ENCODE assay signal across 1 cellular context in the genomic region with DNA sequence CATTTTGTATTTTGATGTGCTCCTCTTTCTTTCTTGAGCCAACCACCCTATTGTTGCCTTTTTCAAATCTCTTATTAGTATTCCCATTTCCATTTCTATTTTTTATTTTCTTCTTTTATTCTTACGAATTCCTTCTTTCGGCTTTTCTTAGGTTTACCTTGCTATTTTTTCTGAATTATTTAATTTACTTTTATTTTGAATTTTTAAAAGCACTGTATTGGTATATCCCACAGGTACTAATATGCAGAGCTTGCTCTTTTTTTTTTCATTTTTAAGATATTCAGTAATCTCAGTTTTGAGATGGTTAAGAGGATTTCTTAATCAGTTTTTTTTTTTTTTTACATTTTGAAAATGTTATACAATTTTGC.
A peak's percentile ranks its signal among the peaks of the same experiment; 100 is the strongest.
TF ChIP-seq lines count a peak whose summit lies in the region.

No MANE protein-coding gene starts in this region.

TF ChIP-seq in K562, 482 proteins besides CTCF, POLR2A, EP300 and RAD21 (continued from another document and continues in another):
- TF ChIP-seq, protein P1, sequence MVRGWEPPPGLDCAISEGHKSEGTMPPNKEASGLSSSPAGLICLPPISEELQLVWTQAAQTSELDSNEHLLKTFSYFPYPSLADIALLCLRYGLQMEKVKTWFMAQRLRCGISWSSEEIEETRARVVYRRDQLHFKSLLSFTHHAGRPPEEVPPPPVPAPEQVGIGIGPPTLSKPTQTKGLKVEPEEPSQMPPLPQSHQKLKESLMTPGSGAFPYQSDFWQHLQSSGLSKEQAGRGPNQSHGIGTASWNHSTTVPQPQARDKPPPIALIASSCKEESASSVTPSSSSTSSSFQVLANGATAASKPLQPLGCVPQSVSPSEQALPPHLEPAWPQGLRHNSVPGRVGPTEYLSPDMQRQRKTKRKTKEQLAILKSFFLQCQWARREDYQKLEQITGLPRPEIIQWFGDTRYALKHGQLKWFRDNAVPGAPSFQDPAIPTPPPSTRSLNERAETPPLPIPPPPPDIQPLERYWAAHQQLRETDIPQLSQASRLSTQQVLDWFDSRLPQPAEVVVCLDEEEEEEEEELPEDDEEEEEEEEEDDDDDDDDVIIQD (CRISPR knock-in tag; IDR thresholded peaks at IDR 0.05), result no peak
- TF ChIP-seq SAFB2 (IDR thresholded peaks at IDR 0.05; ENCODE audit: borderline replicate concordance, low read depth, low read length, severe bottlenecking), result no peak
- TF ChIP-seq ARNT (IDR thresholded peaks at IDR 0.05), result no peak
- TF ChIP-seq ZNF583 (CRISPR knock-in tag; IDR thresholded peaks at IDR 0.05), result no peak
- TF ChIP-seq POLR2AphosphoS5 (IDR thresholded peaks at IDR 0.05; ENCODE audit: control insufficient read depth, insufficient read depth, low read depth, low read length), result no peak
- TF ChIP-seq RBM14 (IDR thresholded peaks at IDR 0.05; ENCODE audit: borderline replicate concordance, insufficient read depth, low read depth, low read length), result no peak
- TF ChIP-seq, protein P2, sequence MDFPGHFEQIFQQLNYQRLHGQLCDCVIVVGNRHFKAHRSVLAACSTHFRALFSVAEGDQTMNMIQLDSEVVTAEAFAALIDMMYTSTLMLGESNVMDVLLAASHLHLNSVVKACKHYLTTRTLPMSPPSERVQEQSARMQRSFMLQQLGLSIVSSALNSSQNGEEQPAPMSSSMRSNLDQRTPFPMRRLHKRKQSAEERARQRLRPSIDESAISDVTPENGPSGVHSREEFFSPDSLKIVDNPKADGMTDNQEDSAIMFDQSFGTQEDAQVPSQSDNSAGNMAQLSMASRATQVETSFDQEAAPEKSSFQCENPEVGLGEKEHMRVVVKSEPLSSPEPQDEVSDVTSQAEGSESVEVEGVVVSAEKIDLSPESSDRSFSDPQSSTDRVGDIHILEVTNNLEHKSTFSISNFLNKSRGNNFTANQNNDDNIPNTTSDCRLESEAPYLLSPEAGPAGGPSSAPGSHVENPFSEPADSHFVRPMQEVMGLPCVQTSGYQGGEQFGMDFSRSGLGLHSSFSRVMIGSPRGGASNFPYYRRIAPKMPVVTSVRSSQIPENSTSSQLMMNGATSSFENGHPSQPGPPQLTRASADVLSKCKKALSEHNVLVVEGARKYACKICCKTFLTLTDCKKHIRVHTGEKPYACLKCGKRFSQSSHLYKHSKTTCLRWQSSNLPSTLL (IDR thresholded peaks at IDR 0.05), result 0 out of 2 replicates have a peak, but pooled peaks have one; percentile 19
- no peak for TF ChIP-seq ZNF707 (CRISPR knock-in tag; conservative IDR thresholded peaks at IDR 0.05)
- TF ChIP-seq ZZZ3 (IDR thresholded peaks at IDR 0.05), result peak; percentile 57; the same call in 1 of the 2 replicates
- TF ChIP-seq NCOA6 (IDR thresholded peaks at IDR 0.05), result no peak
- no peak for TF ChIP-seq PHB2 (IDR thresholded peaks at IDR 0.05; ENCODE audit: low read depth)
- TF ChIP-seq ZKSCAN3 (CRISPR knock-in tag; IDR thresholded peaks at IDR 0.05), result no peak
- TF ChIP-seq NR2F6 (CRISPR knock-in tag; IDR thresholded peaks at IDR 0.05), result no peak
- TF ChIP-seq, protein P3, sequence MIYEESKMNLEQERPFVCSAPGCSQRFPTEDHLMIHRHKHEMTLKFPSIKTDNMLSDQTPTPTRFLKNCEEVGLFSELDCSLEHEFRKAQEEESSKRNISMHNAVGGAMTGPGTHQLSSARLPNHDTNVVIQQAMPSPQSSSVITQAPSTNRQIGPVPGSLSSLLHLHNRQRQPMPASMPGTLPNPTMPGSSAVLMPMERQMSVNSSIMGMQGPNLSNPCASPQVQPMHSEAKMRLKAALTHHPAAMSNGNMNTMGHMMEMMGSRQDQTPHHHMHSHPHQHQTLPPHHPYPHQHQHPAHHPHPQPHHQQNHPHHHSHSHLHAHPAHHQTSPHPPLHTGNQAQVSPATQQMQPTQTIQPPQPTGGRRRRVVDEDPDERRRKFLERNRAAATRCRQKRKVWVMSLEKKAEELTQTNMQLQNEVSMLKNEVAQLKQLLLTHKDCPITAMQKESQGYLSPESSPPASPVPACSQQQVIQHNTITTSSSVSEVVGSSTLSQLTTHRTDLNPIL (CRISPR knock-in tag; IDR thresholded peaks at IDR 0.05), result no peak
- no peak for TF ChIP-seq ZBTB8A (IDR thresholded peaks at IDR 0.05; ENCODE audit: partially characterized antibody)
- TF ChIP-seq PTBP1 (IDR thresholded peaks at IDR 0.05; ENCODE audit: low read depth, low read length), result no peak
- no peak for TF ChIP-seq CBFA2T3 (IDR thresholded peaks at IDR 0.05)
- TF ChIP-seq EHMT2 (IDR thresholded peaks at IDR 0.05), result no peak
- TF ChIP-seq ZNF668 (CRISPR knock-in tag; IDR thresholded peaks at IDR 0.05), result no peak
- TF ChIP-seq MEIS2 (IDR thresholded peaks at IDR 0.05; ENCODE audit: partially characterized antibody), result no peak
- TF ChIP-seq SMAD3 (CRISPR knock-in tag; conservative IDR thresholded peaks at IDR 0.05), result no peak
- TF ChIP-seq THRAP3 (IDR thresholded peaks at IDR 0.05; ENCODE audit: borderline replicate concordance), result no peak
- TF ChIP-seq GTF2F1 (IDR thresholded peaks at IDR 0.05; ENCODE audit: low read depth, low read length), result no peak
- no peak for TF ChIP-seq TCFL5 (CRISPR knock-in tag; conservative IDR thresholded peaks at IDR 0.05)
- no peak for TF ChIP-seq SIN3A (IDR thresholded peaks at IDR 0.05; ENCODE audit: borderline replicate concordance in 2 of 2, control insufficient read depth in 1 of 2, low read depth in 2 of 2, low read length in 2 of 2)
- TF ChIP-seq, protein P4, sequence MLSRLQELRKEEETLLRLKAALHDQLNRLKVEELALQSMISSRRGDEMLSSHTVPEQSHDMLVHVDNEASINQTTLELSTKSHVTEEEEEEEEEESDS (CRISPR knock-in tag; IDR thresholded peaks at IDR 0.05), result no peak
- no peak for TF ChIP-seq MEF2D (tag; conservative IDR thresholded peaks at IDR 0.05; ENCODE audit: low read depth)
- no peak for TF ChIP-seq HNRNPK (IDR thresholded peaks at IDR 0.05; ENCODE audit: low read depth, low read length, poor library complexity, severe bottlenecking)
- TF ChIP-seq ZNF316 (IDR thresholded peaks at IDR 0.05), result peak; percentile 93
- TF ChIP-seq PURB (CRISPR knock-in tag; IDR thresholded peaks at IDR 0.05; ENCODE audit: low read depth), result no peak
- TF ChIP-seq, protein P5, sequence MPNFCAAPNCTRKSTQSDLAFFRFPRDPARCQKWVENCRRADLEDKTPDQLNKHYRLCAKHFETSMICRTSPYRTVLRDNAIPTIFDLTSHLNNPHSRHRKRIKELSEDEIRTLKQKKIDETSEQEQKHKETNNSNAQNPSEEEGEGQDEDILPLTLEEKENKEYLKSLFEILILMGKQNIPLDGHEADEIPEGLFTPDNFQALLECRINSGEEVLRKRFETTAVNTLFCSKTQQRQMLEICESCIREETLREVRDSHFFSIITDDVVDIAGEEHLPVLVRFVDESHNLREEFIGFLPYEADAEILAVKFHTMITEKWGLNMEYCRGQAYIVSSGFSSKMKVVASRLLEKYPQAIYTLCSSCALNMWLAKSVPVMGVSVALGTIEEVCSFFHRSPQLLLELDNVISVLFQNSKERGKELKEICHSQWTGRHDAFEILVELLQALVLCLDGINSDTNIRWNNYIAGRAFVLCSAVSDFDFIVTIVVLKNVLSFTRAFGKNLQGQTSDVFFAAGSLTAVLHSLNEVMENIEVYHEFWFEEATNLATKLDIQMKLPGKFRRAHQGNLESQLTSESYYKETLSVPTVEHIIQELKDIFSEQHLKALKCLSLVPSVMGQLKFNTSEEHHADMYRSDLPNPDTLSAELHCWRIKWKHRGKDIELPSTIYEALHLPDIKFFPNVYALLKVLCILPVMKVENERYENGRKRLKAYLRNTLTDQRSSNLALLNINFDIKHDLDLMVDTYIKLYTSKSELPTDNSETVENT (CRISPR knock-in tag; IDR thresholded peaks at IDR 0.05), result no peak
- no peak for TF ChIP-seq MCM5 (IDR thresholded peaks at IDR 0.05; ENCODE audit: low read depth)
- no peak for TF ChIP-seq RBM25 (IDR thresholded peaks at IDR 0.05; ENCODE audit: low read depth, low read length, severe bottlenecking)
- TF ChIP-seq C11orf30 (IDR thresholded peaks at IDR 0.05; ENCODE audit: low read depth), result peak; percentile 51; the same call in 1 of the 2 replicates
- no peak for TF ChIP-seq CHD2 (IDR thresholded peaks at IDR 0.05; ENCODE audit: low read depth, low read length)
- no peak for TF ChIP-seq ILF3 (IDR thresholded peaks at IDR 0.05; ENCODE audit: borderline replicate concordance)
- no peak for TF ChIP-seq HIVEP1 (CRISPR knock-in tag; IDR thresholded peaks at IDR 0.05)
- TF ChIP-seq, protein P6, sequence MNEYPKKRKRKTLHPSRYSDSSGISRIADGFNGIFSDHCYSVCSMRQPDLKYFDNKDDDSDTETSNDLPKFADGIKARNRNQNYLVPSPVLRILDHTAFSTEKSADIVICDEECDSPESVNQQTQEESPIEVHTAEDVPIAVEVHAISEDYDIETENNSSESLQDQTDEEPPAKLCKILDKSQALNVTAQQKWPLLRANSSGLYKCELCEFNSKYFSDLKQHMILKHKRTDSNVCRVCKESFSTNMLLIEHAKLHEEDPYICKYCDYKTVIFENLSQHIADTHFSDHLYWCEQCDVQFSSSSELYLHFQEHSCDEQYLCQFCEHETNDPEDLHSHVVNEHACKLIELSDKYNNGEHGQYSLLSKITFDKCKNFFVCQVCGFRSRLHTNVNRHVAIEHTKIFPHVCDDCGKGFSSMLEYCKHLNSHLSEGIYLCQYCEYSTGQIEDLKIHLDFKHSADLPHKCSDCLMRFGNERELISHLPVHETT (CRISPR knock-in tag; conservative IDR thresholded peaks at IDR 0.05 in 1 of 2, IDR thresholded peaks at IDR 0.05 in 1 of 2), result no peak
- peak; percentile 35 to 53 for TF ChIP-seq NCOA2 (IDR thresholded peaks at IDR 0.05; ENCODE audit: partially characterized antibody in 2 of 2)
- TF ChIP-seq JUN (IDR thresholded peaks at IDR 0.05; ENCODE audit: borderline replicate concordance, low read depth, low read length), result no peak
- no peak for TF ChIP-seq JUN (CRISPR knock-in tag; IDR thresholded peaks at IDR 0.05; ENCODE audit: borderline replicate concordance)
- TF ChIP-seq ZNF134 (CRISPR knock-in tag; conservative IDR thresholded peaks at IDR 0.05), result no peak
- TF ChIP-seq, protein P7, sequence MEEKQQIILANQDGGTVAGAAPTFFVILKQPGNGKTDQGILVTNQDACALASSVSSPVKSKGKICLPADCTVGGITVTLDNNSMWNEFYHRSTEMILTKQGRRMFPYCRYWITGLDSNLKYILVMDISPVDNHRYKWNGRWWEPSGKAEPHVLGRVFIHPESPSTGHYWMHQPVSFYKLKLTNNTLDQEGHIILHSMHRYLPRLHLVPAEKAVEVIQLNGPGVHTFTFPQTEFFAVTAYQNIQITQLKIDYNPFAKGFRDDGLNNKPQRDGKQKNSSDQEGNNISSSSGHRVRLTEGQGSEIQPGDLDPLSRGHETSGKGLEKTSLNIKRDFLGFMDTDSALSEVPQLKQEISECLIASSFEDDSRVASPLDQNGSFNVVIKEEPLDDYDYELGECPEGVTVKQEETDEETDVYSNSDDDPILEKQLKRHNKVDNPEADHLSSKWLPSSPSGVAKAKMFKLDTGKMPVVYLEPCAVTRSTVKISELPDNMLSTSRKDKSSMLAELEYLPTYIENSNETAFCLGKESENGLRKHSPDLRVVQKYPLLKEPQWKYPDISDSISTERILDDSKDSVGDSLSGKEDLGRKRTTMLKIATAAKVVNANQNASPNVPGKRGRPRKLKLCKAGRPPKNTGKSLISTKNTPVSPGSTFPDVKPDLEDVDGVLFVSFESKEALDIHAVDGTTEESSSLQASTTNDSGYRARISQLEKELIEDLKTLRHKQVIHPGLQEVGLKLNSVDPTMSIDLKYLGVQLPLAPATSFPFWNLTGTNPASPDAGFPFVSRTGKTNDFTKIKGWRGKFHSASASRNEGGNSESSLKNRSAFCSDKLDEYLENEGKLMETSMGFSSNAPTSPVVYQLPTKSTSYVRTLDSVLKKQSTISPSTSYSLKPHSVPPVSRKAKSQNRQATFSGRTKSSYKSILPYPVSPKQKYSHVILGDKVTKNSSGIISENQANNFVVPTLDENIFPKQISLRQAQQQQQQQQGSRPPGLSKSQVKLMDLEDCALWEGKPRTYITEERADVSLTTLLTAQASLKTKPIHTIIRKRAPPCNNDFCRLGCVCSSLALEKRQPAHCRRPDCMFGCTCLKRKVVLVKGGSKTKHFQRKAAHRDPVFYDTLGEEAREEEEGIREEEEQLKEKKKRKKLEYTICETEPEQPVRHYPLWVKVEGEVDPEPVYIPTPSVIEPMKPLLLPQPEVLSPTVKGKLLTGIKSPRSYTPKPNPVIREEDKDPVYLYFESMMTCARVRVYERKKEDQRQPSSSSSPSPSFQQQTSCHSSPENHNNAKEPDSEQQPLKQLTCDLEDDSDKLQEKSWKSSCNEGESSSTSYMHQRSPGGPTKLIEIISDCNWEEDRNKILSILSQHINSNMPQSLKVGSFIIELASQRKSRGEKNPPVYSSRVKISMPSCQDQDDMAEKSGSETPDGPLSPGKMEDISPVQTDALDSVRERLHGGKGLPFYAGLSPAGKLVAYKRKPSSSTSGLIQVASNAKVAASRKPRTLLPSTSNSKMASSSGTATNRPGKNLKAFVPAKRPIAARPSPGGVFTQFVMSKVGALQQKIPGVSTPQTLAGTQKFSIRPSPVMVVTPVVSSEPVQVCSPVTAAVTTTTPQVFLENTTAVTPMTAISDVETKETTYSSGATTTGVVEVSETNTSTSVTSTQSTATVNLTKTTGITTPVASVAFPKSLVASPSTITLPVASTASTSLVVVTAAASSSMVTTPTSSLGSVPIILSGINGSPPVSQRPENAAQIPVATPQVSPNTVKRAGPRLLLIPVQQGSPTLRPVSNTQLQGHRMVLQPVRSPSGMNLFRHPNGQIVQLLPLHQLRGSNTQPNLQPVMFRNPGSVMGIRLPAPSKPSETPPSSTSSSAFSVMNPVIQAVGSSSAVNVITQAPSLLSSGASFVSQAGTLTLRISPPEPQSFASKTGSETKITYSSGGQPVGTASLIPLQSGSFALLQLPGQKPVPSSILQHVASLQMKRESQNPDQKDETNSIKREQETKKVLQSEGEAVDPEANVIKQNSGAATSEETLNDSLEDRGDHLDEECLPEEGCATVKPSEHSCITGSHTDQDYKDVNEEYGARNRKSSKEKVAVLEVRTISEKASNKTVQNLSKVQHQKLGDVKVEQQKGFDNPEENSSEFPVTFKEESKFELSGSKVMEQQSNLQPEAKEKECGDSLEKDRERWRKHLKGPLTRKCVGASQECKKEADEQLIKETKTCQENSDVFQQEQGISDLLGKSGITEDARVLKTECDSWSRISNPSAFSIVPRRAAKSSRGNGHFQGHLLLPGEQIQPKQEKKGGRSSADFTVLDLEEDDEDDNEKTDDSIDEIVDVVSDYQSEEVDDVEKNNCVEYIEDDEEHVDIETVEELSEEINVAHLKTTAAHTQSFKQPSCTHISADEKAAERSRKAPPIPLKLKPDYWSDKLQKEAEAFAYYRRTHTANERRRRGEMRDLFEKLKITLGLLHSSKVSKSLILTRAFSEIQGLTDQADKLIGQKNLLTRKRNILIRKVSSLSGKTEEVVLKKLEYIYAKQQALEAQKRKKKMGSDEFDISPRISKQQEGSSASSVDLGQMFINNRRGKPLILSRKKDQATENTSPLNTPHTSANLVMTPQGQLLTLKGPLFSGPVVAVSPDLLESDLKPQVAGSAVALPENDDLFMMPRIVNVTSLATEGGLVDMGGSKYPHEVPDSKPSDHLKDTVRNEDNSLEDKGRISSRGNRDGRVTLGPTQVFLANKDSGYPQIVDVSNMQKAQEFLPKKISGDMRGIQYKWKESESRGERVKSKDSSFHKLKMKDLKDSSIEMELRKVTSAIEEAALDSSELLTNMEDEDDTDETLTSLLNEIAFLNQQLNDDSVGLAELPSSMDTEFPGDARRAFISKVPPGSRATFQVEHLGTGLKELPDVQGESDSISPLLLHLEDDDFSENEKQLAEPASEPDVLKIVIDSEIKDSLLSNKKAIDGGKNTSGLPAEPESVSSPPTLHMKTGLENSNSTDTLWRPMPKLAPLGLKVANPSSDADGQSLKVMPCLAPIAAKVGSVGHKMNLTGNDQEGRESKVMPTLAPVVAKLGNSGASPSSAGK (IDR thresholded peaks at IDR 0.05), result 0 out of 2 replicates have a peak, but pooled peaks have one; percentile 7
